In the genomic region with DNA sequence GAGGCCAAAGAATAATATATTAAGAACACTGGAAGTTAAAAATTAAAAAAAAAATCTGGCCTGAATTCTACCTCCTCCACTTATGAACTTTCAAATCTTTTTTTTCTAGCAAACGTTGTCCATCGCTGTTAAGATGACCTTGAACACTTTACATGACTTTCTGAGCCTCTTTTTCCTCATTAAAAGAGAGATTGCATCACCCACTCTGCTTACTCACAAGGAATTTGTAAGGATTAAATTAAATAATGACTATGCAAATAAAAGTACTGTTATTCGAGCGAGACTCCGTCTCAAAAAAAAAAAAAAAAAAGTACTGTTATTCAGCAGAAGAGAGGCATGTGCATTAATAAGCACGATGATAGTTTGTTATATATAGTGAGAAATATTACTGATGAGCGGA, we compare ENCODE assay signal across 20 cellular contexts.
DNase-seq lines count a peak whose midpoint lies in the region; ATAC-seq and TF ChIP-seq lines count a peak whose summit lies in the region.
"Had no signal": no experiment of that assay in that cellular context is flagged by ENCODE, and none has a peak within 500 bp of the region (broad histone marks: within the 10 kb centered on the region; RNA-seq: fewer than 3 reads in every experiment).

No MANE protein-coding gene starts in this region.

- ATAC-seq in esophagus mucosa (peak; percentile 32), omental fat pad (ENCODE audit: low FRiP score) (peak; percentile 45), GM18868 (IDR thresholded peaks at IDR 0.05; ENCODE audit: unreplicated experiment) (no peak)
- ATAC-seq in activated CD4-positive, CD25-positive, alpha-beta regulatory T cell treated with anti-CD3 and anti-CD28 coated beads, Interleukin-2, amount 50 U/mL, for 24 hours = no peak
- ATAC-seq: activated CD8-positive, alpha-beta memory T cell treated with anti-CD3 and anti-CD28 coated beads, Interleukin-2, amount 10 ng/mL, durations not matched to agents 7 days and 5 days; activated naive CD4-positive, alpha-beta T cell treated with anti-CD3 and anti-CD28 coated beads, Interleukin-2, amount 50 U/mL, for 72 hours; HCT116 had no signal

- no peak for TF ChIP-seq CTCF in omental fat pad (IDR thresholded peaks at IDR 0.05)

- peak; percentile 26 for DNase-seq in AG20443 (ENCODE audit: low spot score)
- peak; percentile 53 for DNase-seq in NCI-H460 (ENCODE audit: extremely low read depth, low read depth)
- DNase-seq in omental fat pad (ENCODE audit: low spot score) = no peak
- no peak for DNase-seq in SIG-M5 (lab: John Stamatoyannopoulos, UW)
- DNase-seq: activated CD8-positive, alpha-beta memory T cell treated with anti-CD3 and anti-CD28 coated beads, Interleukin-2, amount 10 ng/mL, durations not matched to agents 7 days and 5 days; AML-193; DMS79; MG63; naive B cell; NCI-H146; NCI-H2171; NCI-H526; ovary; stimulated activated CD4-positive, alpha-beta T cell treated with anti-CD3 and anti-CD28 coated beads, Interleukin-2, amount 100 ng/mL, for 24 hours; stimulated activated naive CD4-positive, alpha-beta T cell had no signal

Comparison
In these comparisons a context has a peak if more than half of its experiments do, and no peak if none do; other contexts are left out.
1. DNase-seq: peak in AG20443 (single experiment) and NCI-H460 (single experiment); none in omental fat pad (single experiment) and SIG-M5 (single experiment).
2. ATAC-seq: peak in esophagus mucosa (single experiment) and omental fat pad (single experiment); none in GM18868 (single experiment) and activated CD4-positive, CD25-positive, alpha-beta regulatory T cell treated with anti-CD3 and anti-CD28 coated beads, Interleukin-2, amount 50 U/mL, for 24 hours (0 of 2).